Comparison of ENCODE assay signal across 9 cellular contexts in genomic region chr2:181304011-181304844, GRCh38.
A peak's percentile ranks its signal among the peaks of the same experiment; 100 is the strongest.
DNase-seq lines count a peak whose midpoint lies in the region; ATAC-seq and TF ChIP-seq lines count a peak whose summit lies in the region.
"Had no signal": no experiment of that assay in that cellular context is flagged by ENCODE, and none has a peak within 500 bp of the region (broad histone marks: within the 10 kb centered on the region; RNA-seq: fewer than 3 reads in every experiment).

No MANE protein-coding gene starts in this region.

- WGBS in esophagus muscularis mucosa: 73% methylated on average over 5 of the region's 5 CpGs

- TF ChIP-seq EP300 in esophagus muscularis mucosa (IDR thresholded peaks at IDR 0.05): no peak

- H3K27me3 ChIP-seq in OCI-LY1 (ENCODE audit: insufficient read depth, low read length) (no peaks in the 10 kb centered on the region), esophagus muscularis mucosa (no peaks in the 10 kb centered on the region), right atrium auricular region (no peaks in the 10 kb centered on the region)
- H3K27me3 ChIP-seq: right lobe of liver had no signal

- intact Hi-C loops in mucosa of descending colon (cut with DNase I, micrococcal nuclease): no loop called here
- intact Hi-C loops in esophagus muscularis mucosa (cut with DNase I): no loop called here

- no peaks in the 10 kb centered on the region for H3K9me3 ChIP-seq in OCI-LY1 (ENCODE audit: low read length)
- no peaks in the 10 kb centered on the region for H3K9me3 ChIP-seq in mucosa of descending colon
- no peaks in the 10 kb centered on the region for H3K9me3 ChIP-seq in esophagus muscularis mucosa
- H3K9me3 ChIP-seq in right atrium auricular region: no peaks in the 10 kb centered on the region
- H3K9me3 ChIP-seq: right lobe of liver had no signal

- no peaks in the 10 kb centered on the region for H3K36me3 ChIP-seq in OCI-LY1 (ENCODE audit: insufficient read depth, low read length)
- no peaks in the 10 kb centered on the region for H3K36me3 ChIP-seq in mucosa of descending colon (ENCODE audit: low read depth)
- H3K36me3 ChIP-seq in esophagus muscularis mucosa: no peaks in the 10 kb centered on the region
- no peaks in the 10 kb centered on the region for H3K36me3 ChIP-seq in right atrium auricular region
- H3K36me3 ChIP-seq: right lobe of liver had no signal

- no peak for DNase-seq in mucosa of descending colon
- no peak for DNase-seq in esophagus muscularis mucosa (ENCODE audit: extremely low spot score)
- DNase-seq in activated effector memory CD4-positive, alpha-beta T cell treated with Interleukin-2 at 50 U/mL for 16 hours: no peak
- no peak for DNase-seq in COR-L47 (lab: John Stamatoyannopoulos, UW)
- DNase-seq in right atrium auricular region (ENCODE audit: low spot score): no peak
- DNase-seq: right lobe of liver had no signal

- H3K4me1 ChIP-seq in OCI-LY1 (ENCODE audit: insufficient read depth, low read length, severe bottlenecking): peaks cover 56% of the 10 kb centered on the region
- H3K4me1 ChIP-seq in mucosa of descending colon (ENCODE audit: low read depth): peaks cover 4% of the 10 kb centered on the region
- H3K4me1 ChIP-seq in esophagus muscularis mucosa: peaks cover 5 to 17% (median 11%) of the 10 kb centered on the region in 4 donors
- H3K4me1 ChIP-seq in right atrium auricular region: no peaks in the 10 kb centered on the region
- H3K4me1 ChIP-seq: right lobe of liver had no signal

- ATAC-seq in GM18868 (IDR thresholded peaks at IDR 0.05; ENCODE audit: unreplicated experiment): peak; percentile 45
- ATAC-seq in HG02678 (IDR thresholded peaks at IDR 0.05; ENCODE audit: unreplicated experiment): peak; percentile 26
- peak; percentile 24 for ATAC-seq in mucosa of descending colon

- peak; percentile 70 for TF ChIP-seq CTCF in OCI-LY1 (IDR thresholded peaks at IDR 0.05; ENCODE audit: low read length)
- TF ChIP-seq CTCF in mucosa of descending colon (IDR thresholded peaks at IDR 0.05): no peak
- no peak for TF ChIP-seq CTCF in esophagus muscularis mucosa (IDR thresholded peaks at IDR 0.05)
- no peak for TF ChIP-seq CTCF in right atrium auricular region (IDR thresholded peaks at IDR 0.05)

- H4K20me1 ChIP-seq in OCI-LY1 (ENCODE audit: insufficient read depth, low read length): no peaks in the 10 kb centered on the region

- H3F3A ChIP-seq in OCI-LY1 (ENCODE audit: insufficient read depth, low read length): no peaks in the 10 kb centered on the region

- H3K4me3 ChIP-seq in OCI-LY1 (ENCODE audit: low read depth, low read length, poor library complexity, severe bottlenecking) (peak overlapping the region; percentile 3), mucosa of descending colon (no peak overlapping the region), esophagus muscularis mucosa (no peak overlapping the region), right atrium auricular region (no peak overlapping the region)
- H3K4me3 ChIP-seq: right lobe of liver had no signal

- TF ChIP-seq POLR2A in esophagus muscularis mucosa (IDR thresholded peaks at IDR 0.05; ENCODE audit: low read depth): no peak

- H3K79me2 ChIP-seq in OCI-LY1 (ENCODE audit: insufficient read depth, low read length): no peaks in the 10 kb centered on the region

- peak overlapping the region; percentile 56 for H3K9ac ChIP-seq in OCI-LY1 (ENCODE audit: low read length)

- H3K4me2 ChIP-seq in OCI-LY1 (ENCODE audit: low read length): peak overlapping the region; percentile 55

- H3K9me2 ChIP-seq in OCI-LY1 (ENCODE audit: low read depth, low read length): no peaks in the 10 kb centered on the region

- 0 out of 2 replicates have a peak overlapping the region, but pooled peaks have one; percentile 35 for H2AFZ ChIP-seq in OCI-LY1 (ENCODE audit: low read length)

- H3K27ac ChIP-seq in OCI-LY1 (ENCODE audit: low read depth, low read length, poor library complexity, severe bottlenecking) (peak overlapping the region; percentile 96), esophagus muscularis mucosa (replicated peaks in 1 of 4) (no peak overlapping the region), right atrium auricular region (no peak overlapping the region)
- H3K27ac ChIP-seq: right lobe of liver had no signal
